Comparison of ENCODE assay signal across 8 cellular contexts in genomic region chr21:28336299-28336698, GRCh38.
DNase-seq lines count a peak whose midpoint lies in the region; ATAC-seq and TF ChIP-seq lines count a peak whose summit lies in the region.

No MANE protein-coding gene starts in this region.

- H3K27ac Mint-ChIP-seq in activated T-cell treated with anti-CD3 and anti-CD28 coated beads, Interleukin-2, amount 50 U/mL, for 72 hours = no peak overlapping the region

- no peak overlapping the region for H3K4me3 ChIP-seq in BJ (ENCODE audit: low read depth, low read length)
- no peak overlapping the region for H3K4me3 ChIP-seq in choroid plexus epithelial cell (ENCODE audit: low read depth, low read length)

- peak; percentile 49 for TF ChIP-seq CTCF in BJ (IDR thresholded peaks at IDR 0.05; ENCODE audit: insufficient read depth, low read depth, low read length)
- TF ChIP-seq CTCF in choroid plexus epithelial cell (conservative IDR thresholded peaks at IDR 0.05; ENCODE audit: low read depth, low read length) = peak; percentile 72

- H3K27me3 ChIP-seq in BJ (ENCODE audit: control insufficient read depth, insufficient read depth, low read length) = no peaks in the 10 kb centered on the region

- H3K4me3 Mint-ChIP-seq in activated T-cell treated with anti-CD3 and anti-CD28 coated beads, Interleukin-2, amount 50 U/mL, for 72 hours = no peak overlapping the region

- H3K9me3 Mint-ChIP-seq in activated T-cell treated with anti-CD3 and anti-CD28 coated beads, Interleukin-2, amount 50 U/mL, for 72 hours = no peaks in the 10 kb centered on the region

- H3K36me3 Mint-ChIP-seq in activated T-cell treated with anti-CD3 and anti-CD28 coated beads, Interleukin-2, amount 50 U/mL, for 72 hours (ENCODE audit: insufficient read depth in 2 of 2) = no peaks in the 10 kb centered on the region

- H3K27me3 Mint-ChIP-seq in activated T-cell treated with anti-CD3 and anti-CD28 coated beads, Interleukin-2, amount 50 U/mL, for 72 hours (ENCODE audit: low read depth) = no peaks in the 10 kb centered on the region

- DNase-seq in BJ (ENCODE audit: low read depth) (peak; percentile 55), NCI-H446 (lab: John Stamatoyannopoulos, UW) (peak; percentile 36 to 63), choroid plexus epithelial cell (ENCODE audit: low read depth) (peak; percentile 88), medulla oblongata (ENCODE audit: extremely low spot score) (peak; percentile 81), activated gamma-delta T cell treated with Interleukin-2 at 50 U/mL for 16 hours (no peak)
- no peak for DNase-seq in activated T-cell treated with anti-CD3 and anti-CD28 coated beads, Interleukin-2, amount 50 U/mL, for 72 hours

- no peak for ATAC-seq in activated T-cell treated with anti-CD3 and anti-CD28 coated beads, Interleukin-2, amount 50 U/mL, for 72 hours (replicated peaks in 1 of 2)
- ATAC-seq in GM21723 (IDR thresholded peaks at IDR 0.05; ENCODE audit: unreplicated experiment) = no peak
- ATAC-seq in HG02642 (IDR thresholded peaks at IDR 0.05; ENCODE audit: poor library complexity, unreplicated experiment) = no peak

- CTCF ChIA-PET in BJ (lab: Yijun Ruan, JAX) = interaction anchor here (0.7 to 4.2 kb wide), 12 partner anchors 87 to 1490 kb away, joined by 3 to 26 read pairs (median 3); no protein-coding TSS in a partner anchor

- no peaks in the 10 kb centered on the region for H3K36me3 ChIP-seq in BJ (ENCODE audit: control insufficient read depth, insufficient read depth, low read length)

- H3K4me1 Mint-ChIP-seq in activated T-cell treated with anti-CD3 and anti-CD28 coated beads, Interleukin-2, amount 50 U/mL, for 72 hours (ENCODE audit: low read depth) = no peaks in the 10 kb centered on the region

- POLR2A ChIA-PET in BJ (lab: Charles Lee) = no interaction called here

Comparison
In these comparisons a context has a peak if more than half of its experiments do, and no peak if none do; other contexts are left out.
1. DNase-seq: peak in BJ (single experiment), NCI-H446 (2 of 2), choroid plexus epithelial cell (single experiment) and medulla oblongata (single experiment); none in activated gamma-delta T cell treated with Interleukin-2 at 50 U/mL for 16 hours (single experiment) and activated T-cell treated with anti-CD3 and anti-CD28 coated beads, Interleukin-2, amount 50 U/mL, for 72 hours (0 of 2).